9 cellular contexts compared by ENCODE assay signal in the genomic region with DNA sequence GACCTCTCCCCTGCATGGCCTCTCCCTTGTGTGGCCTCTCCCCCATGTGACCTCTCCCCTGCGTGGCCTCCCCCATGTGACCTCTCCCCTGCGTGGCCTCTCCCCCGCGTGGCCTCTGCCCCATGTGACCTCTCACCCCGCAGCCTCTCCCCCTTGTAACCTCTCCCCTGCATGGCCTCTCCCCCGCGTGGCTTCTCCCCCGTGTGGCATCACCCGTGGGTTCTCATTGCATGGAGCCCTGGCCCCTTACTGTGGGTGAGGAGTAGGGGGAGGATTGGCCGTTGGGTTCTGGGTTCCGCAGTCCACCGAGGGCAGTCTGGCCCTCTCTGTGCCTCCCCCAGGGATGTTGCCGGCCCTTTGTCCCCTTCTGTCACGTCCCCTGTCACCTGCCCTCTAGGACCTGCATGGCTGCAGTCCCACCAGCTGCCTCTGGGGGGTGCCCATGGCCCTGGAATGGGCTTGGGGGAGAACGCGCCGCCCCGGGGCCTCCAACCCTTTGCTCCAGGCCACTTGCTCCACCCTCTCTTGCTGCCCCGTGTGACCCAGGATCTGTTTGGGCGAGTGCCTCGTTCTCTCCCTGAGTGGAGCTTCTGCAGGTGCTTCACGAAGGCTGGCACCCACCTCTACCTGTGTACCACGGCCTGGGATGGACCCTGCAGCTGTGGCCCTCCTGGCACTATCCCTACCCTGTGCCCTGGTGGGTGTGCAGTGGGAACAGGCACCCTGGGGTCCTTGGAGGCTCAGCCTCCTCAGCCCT. TPM values are rescaled to one million over a fixed set of nuclear protein-coding genes. Genes with fewer than 3 reads are reported as not detected.
DNase-seq lines count a peak whose midpoint lies in the region; ATAC-seq and TF ChIP-seq lines count a peak whose summit lies in the region.
"Had no signal": no experiment of that assay in that cellular context is flagged by ENCODE, and none has a peak within 500 bp of the region (broad histone marks: within the 10 kb centered on the region; RNA-seq: fewer than 3 reads in every experiment).

No MANE protein-coding gene starts in this region.

- WGBS in liver, result 10% methylated on average over 23 of the region's 23 CpGs

- H3K27ac ChIP-seq in liver (ENCODE audit: low read depth in 1 of 2, low read length in 2 of 2), result no peak overlapping the region

- H3K36me3 ChIP-seq in liver (ENCODE audit: control insufficient read depth in 4 of 4, insufficient read depth in 3 of 4, low read depth in 1 of 4, low read length in 3 of 4), result no peaks in the 10 kb centered on the region

- H3K4me1 Mint-ChIP-seq in chondrocyte (ENCODE audit: low read depth), result peaks cover 7% of the 10 kb centered on the region

- H3K9me3 Mint-ChIP-seq in chondrocyte (ENCODE audit: low read depth), result no peaks in the 10 kb centered on the region
- H3K9me3 Mint-ChIP-seq: stimulated activated naive CD8-positive, alpha-beta T cell treated with anti-CD3 and anti-CD28 coated beads, Interleukin-15, Interleukin-2, amounts not matched to agents 100 ng/mL and 50 ng/mL, for 24 hours had no signal

- in situ Hi-C loops in GM13977 (cut with MboI; ENCODE audit: low pct_unique_long_range_greater_than_20kb, low sequenced_read_pairs, unreplicated experiment), result no loop called here

- TF ChIP-seq CTCF in GM13977 (IDR thresholded peaks at IDR 0.05; ENCODE audit: extremely low read depth, insufficient read depth, missing control alignments), result peak; percentile 98
- TF ChIP-seq CTCF in chondrocyte (IDR thresholded peaks at IDR 0.05), result peak; percentile 91
- TF ChIP-seq CTCF in liver (IDR thresholded peaks at IDR 0.05; ENCODE audit: low read depth, low read length, missing input control), result peak; percentile 98

- H3K9ac ChIP-seq in liver (ENCODE audit: low read depth in 1 of 2, low read length in 2 of 2), result no peak overlapping the region

- DNase-seq in GM13977 (ENCODE audit: low spot score) (peak; percentile 97), NCI-H510A (lab: John Stamatoyannopoulos, UW) (peak; percentile 53), chondrocyte (ENCODE audit: low spot score) (peak; percentile 91)
- peak; percentile 97 for DNase-seq in activated CD4-positive, alpha-beta T cell treated with anti-CD3 and anti-CD28 coated beads for 48 hours
- DNase-seq in stimulated activated CD4-positive, alpha-beta T cell treated with anti-CD3 and anti-CD28 coated beads, Interleukin-4, amount 100 ng/mL, for 48 hours (ENCODE audit: low read depth in 2 of 2), result peak; percentile 89 to 99

- H3K27me3 ChIP-seq in liver (ENCODE audit: control insufficient read depth in 4 of 4, insufficient read depth in 4 of 4, low read length in 3 of 4), result no peaks in the 10 kb centered on the region

- no peaks in the 10 kb centered on the region for H3K9me3 ChIP-seq in liver (ENCODE audit: control insufficient read depth in 4 of 4, low read length in 3 of 4)

- no peak overlapping the region for H3K27ac Mint-ChIP-seq in chondrocyte (ENCODE audit: unreplicated experiment)
- H3K27ac Mint-ChIP-seq: stimulated activated naive CD8-positive, alpha-beta T cell treated with anti-CD3 and anti-CD28 coated beads, Interleukin-15, Interleukin-2, amounts not matched to agents 100 ng/mL and 50 ng/mL, for 24 hours had no signal

- TF ChIP-seq RAD21 in liver (IDR thresholded peaks at IDR 0.05), result peak; percentile 98 to 99

- ATAC-seq in HG03108 (IDR thresholded peaks at IDR 0.05; ENCODE audit: unreplicated experiment) (peak; percentile 64), HG02970 (IDR thresholded peaks at IDR 0.05; ENCODE audit: low FRiP score, unreplicated experiment) (no peak)

- H3K36me3 Mint-ChIP-seq in chondrocyte (ENCODE audit: low read depth), result no peaks in the 10 kb centered on the region

- H3K27me3 Mint-ChIP-seq in chondrocyte (ENCODE audit: low read depth), result peaks cover 3% of the 10 kb centered on the region
- H3K27me3 Mint-ChIP-seq: stimulated activated naive CD8-positive, alpha-beta T cell treated with anti-CD3 and anti-CD28 coated beads, Interleukin-15, Interleukin-2, amounts not matched to agents 100 ng/mL and 50 ng/mL, for 24 hours had no signal

- no peak overlapping the region for H3K4me3 ChIP-seq in liver (ENCODE audit: low read depth in 1 of 3, low read length in 3 of 3)

- H3K4me3 Mint-ChIP-seq in chondrocyte (ENCODE audit: unreplicated experiment), result no peak overlapping the region
- H3K4me3 Mint-ChIP-seq: stimulated activated naive CD8-positive, alpha-beta T cell treated with anti-CD3 and anti-CD28 coated beads, Interleukin-15, Interleukin-2, amounts not matched to agents 100 ng/mL and 50 ng/mL, for 24 hours had no signal

- peaks cover 12 to 52% (median 34%) of the 10 kb centered on the region in 4 donors for H3K4me1 ChIP-seq in liver (ENCODE audit: control insufficient read depth in 4 of 4, insufficient read depth in 4 of 4, low read length in 3 of 4)

TF ChIP-seq in liver, 16 proteins besides CTCF, POLR2A, EP300 and RAD21:
- TF ChIP-seq JUND (IDR thresholded peaks at IDR 0.05) (no peak), EGR1 (IDR thresholded peaks at IDR 0.05; ENCODE audit: low read depth in 2 of 2) (no peak), SP1 (IDR thresholded peaks at IDR 0.05) (peak; percentile 24), FOXA2 (IDR thresholded peaks at IDR 0.05) (no peak), HNF4A (conservative IDR thresholded peaks at IDR 0.05) (peak; percentile 45 to 60), HNF4G (IDR thresholded peaks at IDR 0.05) (no peak), GABPA (IDR thresholded peaks at IDR 0.05 in 1 of 2, conservative IDR thresholded peaks at IDR 0.05 in 1 of 2) (no peak), YY1 (IDR thresholded peaks at IDR 0.05) (no peak), NR2F2 (IDR thresholded peaks at IDR 0.05) (peak; percentile 36), TAF1 (conservative IDR thresholded peaks at IDR 0.05) (no peak), RXRA (IDR thresholded peaks at IDR 0.05) (peak; percentile 55 to 80), FOXA1 (IDR thresholded peaks at IDR 0.05) (no peak)
- TF ChIP-seq, protein P1, sequence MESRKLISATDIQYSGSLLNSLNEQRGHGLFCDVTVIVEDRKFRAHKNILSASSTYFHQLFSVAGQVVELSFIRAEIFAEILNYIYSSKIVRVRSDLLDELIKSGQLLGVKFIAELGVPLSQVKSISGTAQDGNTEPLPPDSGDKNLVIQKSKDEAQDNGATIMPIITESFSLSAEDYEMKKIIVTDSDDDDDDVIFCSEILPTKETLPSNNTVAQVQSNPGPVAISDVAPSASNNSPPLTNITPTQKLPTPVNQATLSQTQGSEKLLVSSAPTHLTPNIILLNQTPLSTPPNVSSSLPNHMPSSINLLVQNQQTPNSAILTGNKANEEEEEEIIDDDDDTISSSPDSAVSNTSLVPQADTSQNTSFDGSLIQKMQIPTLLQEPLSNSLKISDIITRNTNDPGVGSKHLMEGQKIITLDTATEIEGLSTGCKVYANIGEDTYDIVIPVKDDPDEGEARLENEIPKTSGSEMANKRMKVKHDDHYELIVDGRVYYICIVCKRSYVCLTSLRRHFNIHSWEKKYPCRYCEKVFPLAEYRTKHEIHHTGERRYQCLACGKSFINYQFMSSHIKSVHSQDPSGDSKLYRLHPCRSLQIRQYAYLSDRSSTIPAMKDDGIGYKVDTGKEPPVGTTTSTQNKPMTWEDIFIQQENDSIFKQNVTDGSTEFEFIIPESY (IDR thresholded peaks at IDR 0.05), result no peak
- TF ChIP-seq, protein P2, sequence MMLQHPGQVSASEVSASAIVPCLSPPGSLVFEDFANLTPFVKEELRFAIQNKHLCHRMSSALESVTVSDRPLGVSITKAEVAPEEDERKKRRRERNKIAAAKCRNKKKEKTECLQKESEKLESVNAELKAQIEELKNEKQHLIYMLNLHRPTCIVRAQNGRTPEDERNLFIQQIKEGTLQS (IDR thresholded peaks at IDR 0.05), result no peak
- TF ChIP-seq, protein P3, sequence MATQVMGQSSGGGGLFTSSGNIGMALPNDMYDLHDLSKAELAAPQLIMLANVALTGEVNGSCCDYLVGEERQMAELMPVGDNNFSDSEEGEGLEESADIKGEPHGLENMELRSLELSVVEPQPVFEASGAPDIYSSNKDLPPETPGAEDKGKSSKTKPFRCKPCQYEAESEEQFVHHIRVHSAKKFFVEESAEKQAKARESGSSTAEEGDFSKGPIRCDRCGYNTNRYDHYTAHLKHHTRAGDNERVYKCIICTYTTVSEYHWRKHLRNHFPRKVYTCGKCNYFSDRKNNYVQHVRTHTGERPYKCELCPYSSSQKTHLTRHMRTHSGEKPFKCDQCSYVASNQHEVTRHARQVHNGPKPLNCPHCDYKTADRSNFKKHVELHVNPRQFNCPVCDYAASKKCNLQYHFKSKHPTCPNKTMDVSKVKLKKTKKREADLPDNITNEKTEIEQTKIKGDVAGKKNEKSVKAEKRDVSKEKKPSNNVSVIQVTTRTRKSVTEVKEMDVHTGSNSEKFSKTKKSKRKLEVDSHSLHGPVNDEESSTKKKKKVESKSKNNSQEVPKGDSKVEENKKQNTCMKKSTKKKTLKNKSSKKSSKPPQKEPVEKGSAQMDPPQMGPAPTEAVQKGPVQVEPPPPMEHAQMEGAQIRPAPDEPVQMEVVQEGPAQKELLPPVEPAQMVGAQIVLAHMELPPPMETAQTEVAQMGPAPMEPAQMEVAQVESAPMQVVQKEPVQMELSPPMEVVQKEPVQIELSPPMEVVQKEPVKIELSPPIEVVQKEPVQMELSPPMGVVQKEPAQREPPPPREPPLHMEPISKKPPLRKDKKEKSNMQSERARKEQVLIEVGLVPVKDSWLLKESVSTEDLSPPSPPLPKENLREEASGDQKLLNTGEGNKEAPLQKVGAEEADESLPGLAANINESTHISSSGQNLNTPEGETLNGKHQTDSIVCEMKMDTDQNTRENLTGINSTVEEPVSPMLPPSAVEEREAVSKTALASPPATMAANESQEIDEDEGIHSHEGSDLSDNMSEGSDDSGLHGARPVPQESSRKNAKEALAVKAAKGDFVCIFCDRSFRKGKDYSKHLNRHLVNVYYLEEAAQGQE (IDR thresholded peaks at IDR 0.05), result no peak
- TF ChIP-seq, protein P4, sequence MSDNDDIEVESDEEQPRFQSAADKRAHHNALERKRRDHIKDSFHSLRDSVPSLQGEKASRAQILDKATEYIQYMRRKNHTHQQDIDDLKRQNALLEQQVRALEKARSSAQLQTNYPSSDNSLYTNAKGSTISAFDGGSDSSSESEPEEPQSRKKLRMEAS (IDR thresholded peaks at IDR 0.05), result no peak

RNA-seq across cellular contexts. Expression of gene RRP1, which starts 21.3 kb away (rescaled TPM):
- total RNA-seq in chondrocyte, result 18.4 to 19.6 TPM (median 19.2 TPM) in 3 replicates
- 10 to 100 TPM in 1 of 2 donors, 1 to 10 TPM in 1; 5.4 to 15.0 TPM for total RNA-seq in liver
- 1 to 10 TPM; 7.4 to 8.0 TPM for polyA plus RNA-seq in liver

RNA-seq across cellular contexts. Expression of gene CSTB, which starts 34.6 kb away (rescaled TPM):
- total RNA-seq in chondrocyte (56.5 to 63.6 TPM (median 57.2 TPM) in 3 replicates), liver (1 to 10 TPM; 3.8 to 7.7 TPM)
- 10 to 100 TPM; 59.8 to 62.4 TPM for polyA plus RNA-seq in liver

RNA-seq across cellular contexts. Expression of gene AGPAT3, which starts 54.3 kb away (rescaled TPM):
- total RNA-seq in chondrocyte (43.5 to 48.1 TPM (median 45.4 TPM) in 3 replicates), liver (100 to 1,000 TPM in 1 of 2 donors, 10 to 100 TPM in 1; 60.7 to 148 TPM)
- 10 to 100 TPM; 32.3 to 58.9 TPM for polyA plus RNA-seq in liver
